23 cellular contexts compared by ENCODE assay signal in genomic region chr9:32404856-32405255, GRCh38. TPM values are rescaled to one million over a fixed set of nuclear protein-coding genes. Genes with fewer than 3 reads are reported as not detected.
DNase-seq lines count a peak whose midpoint lies in the region; ATAC-seq, FAIRE-seq and TF ChIP-seq lines count a peak whose summit lies in the region.
"Had no signal": no experiment of that assay in that cellular context is flagged by ENCODE, and none has a peak within 500 bp of the region (broad histone marks: within the 10 kb centered on the region; RNA-seq: fewer than 3 reads in every experiment).

No MANE protein-coding gene starts in this region.

- FAIRE-seq in small intestine (lab: Jason Lieb, UNC): no peak
- FAIRE-seq: GM12878 had no signal

- peak; percentile 90 for ATAC-seq in left lobe of liver
- no peak for ATAC-seq in HG02852 (IDR thresholded peaks at IDR 0.05; ENCODE audit: unreplicated experiment)
- no peak for ATAC-seq in body of pancreas
- ATAC-seq: CD8-positive, alpha-beta T cell; GM12878 had no signal

- H3K4me3 ChIP-seq in small intestine (ENCODE audit: low read depth in 1 of 2, low read length in 2 of 2) (peak overlapping the region in 1 of 2 donors; percentile 43), body of pancreas (no peak overlapping the region)
- H3K4me3 ChIP-seq: BLaER1 treated with 17β-estradiol and CSF1 and Interleukin-3, amounts not matched to agents 10 nM and 100 nM; GM12878; GM23248; HAP-1; SJCRH30 had no signal

- DNase-seq in NCI-H2196 (lab: John Stamatoyannopoulos, UW; ENCODE audit: unreplicated experiment) (peak; percentile 47), left lobe of liver (ENCODE audit: low spot score) (no peak), small intestine (peak; percentile 86), body of pancreas (no peak), amygdala (lab: John Stamatoyannopoulos, UW) (no peak)
- DNase-seq in activated effector memory CD4-positive, alpha-beta T cell treated with Interleukin-2 at 50 U/mL for 16 hours: no peak
- DNase-seq: 8988T; CD8-positive, alpha-beta T cell; DND-41; GM23248; MV-4-11; NCI-H1105 treated with DMSO at 0.1 percent for 48 hours; NCI-H1694; NCI-H345; NCI-H524; NCI-H82; Peyer's patch; SJCRH30 had no signal

- peak overlapping the region; percentile 42 for H3K27ac ChIP-seq in C4-2B
- H3K27ac ChIP-seq in small intestine (ENCODE audit: low read depth in 1 of 2, low read length in 1 of 2): peak overlapping the region; percentile 69 to 83
- no peak overlapping the region for H3K27ac ChIP-seq in body of pancreas
- H3K27ac ChIP-seq: BLaER1 treated with 17β-estradiol and CSF1 and Interleukin-3, amounts not matched to agents 10 nM and 100 nM; GM23248; SJCRH30 had no signal

- no peaks in the 10 kb centered on the region for H3K9me3 ChIP-seq in small intestine (ENCODE audit: control insufficient read depth, low read depth)
- H3K9me3 ChIP-seq in body of pancreas: no peaks in the 10 kb centered on the region
- H3K9me3 ChIP-seq: HAP-1, Peyer's patch had no signal

- TF ChIP-seq CTCF in C4-2B (conservative IDR thresholded peaks at IDR 0.05) (no peak), body of pancreas (IDR thresholded peaks at IDR 0.05) (no peak)

- H3K27me3 ChIP-seq in small intestine (ENCODE audit: control insufficient read depth in 2 of 2, insufficient read depth in 2 of 2, low read length in 2 of 2) (no peaks in the 10 kb centered on the region), body of pancreas (no peaks in the 10 kb centered on the region)
- H3K27me3 ChIP-seq: BLaER1 treated with 17β-estradiol and CSF1 and Interleukin-3, amounts not matched to agents 10 nM and 100 nM; Peyer's patch; SJCRH30 had no signal

- intact Hi-C loops in body of pancreas (cut with DNase I): no loop called here

- no peak for TF ChIP-seq POLR2A in body of pancreas (IDR thresholded peaks at IDR 0.05)

- WGBS in small intestine, 3 donors: 11 to 61% (median 38%) methylated on average over 8 of the region's 8 CpGs
- 83 to 85% methylated on average over 8 of the region's 8 CpGs for WGBS in body of pancreas, 2 donors

- H3K4me1 ChIP-seq in small intestine (ENCODE audit: control insufficient read depth in 2 of 2, insufficient read depth in 1 of 2, low read depth in 1 of 2, low read length in 1 of 2) (peaks cover 0 to 4% of the 10 kb centered on the region in 2 donors), body of pancreas (peaks cover 15% of the 10 kb centered on the region)
- H3K4me1 ChIP-seq: BLaER1 treated with 17β-estradiol and CSF1 and Interleukin-3, amounts not matched to agents 10 nM and 100 nM; Peyer's patch; SJCRH30 had no signal

- H3K36me3 ChIP-seq in small intestine (ENCODE audit: control insufficient read depth in 2 of 2, insufficient read depth in 2 of 2, low read length in 2 of 2) (peaks cover 12 to 16% of the 10 kb centered on the region in 2 donors), body of pancreas (replicated peaks in 1 of 2; ENCODE audit: insufficient read depth in 1 of 2, low read depth in 2 of 2) (peaks cover 14 to 25% of the 10 kb centered on the region in 2 donors)

RNA-seq across cellular contexts. Expression of gene ACO1, which starts 20.4 kb away (rescaled TPM):
- total RNA-seq in left lobe of liver (102 TPM), body of pancreas (10 to 100 TPM; 48.8 to 51.1 TPM)
- polyA plus RNA-seq in small intestine: 10 to 100 TPM; 27.8 to 40.3 (median 34.8) TPM

Comparison
In these comparisons a context has a peak if more than half of its experiments do, and no peak if none do; other contexts are left out.
1. H3K27ac ChIP-seq: peak in C4-2B (single experiment) and small intestine (2 of 2); none in body of pancreas (0 of 4).
2. DNase-seq: peak in NCI-H2196 (single experiment) and small intestine (single experiment); none in left lobe of liver (single experiment), activated effector memory CD4-positive, alpha-beta T cell treated with Interleukin-2 at 50 U/mL for 16 hours (single experiment), body of pancreas (0 of 4) and amygdala (0 of 56).